ENCODE assay signal across 19 cellular contexts in the genomic region with DNA sequence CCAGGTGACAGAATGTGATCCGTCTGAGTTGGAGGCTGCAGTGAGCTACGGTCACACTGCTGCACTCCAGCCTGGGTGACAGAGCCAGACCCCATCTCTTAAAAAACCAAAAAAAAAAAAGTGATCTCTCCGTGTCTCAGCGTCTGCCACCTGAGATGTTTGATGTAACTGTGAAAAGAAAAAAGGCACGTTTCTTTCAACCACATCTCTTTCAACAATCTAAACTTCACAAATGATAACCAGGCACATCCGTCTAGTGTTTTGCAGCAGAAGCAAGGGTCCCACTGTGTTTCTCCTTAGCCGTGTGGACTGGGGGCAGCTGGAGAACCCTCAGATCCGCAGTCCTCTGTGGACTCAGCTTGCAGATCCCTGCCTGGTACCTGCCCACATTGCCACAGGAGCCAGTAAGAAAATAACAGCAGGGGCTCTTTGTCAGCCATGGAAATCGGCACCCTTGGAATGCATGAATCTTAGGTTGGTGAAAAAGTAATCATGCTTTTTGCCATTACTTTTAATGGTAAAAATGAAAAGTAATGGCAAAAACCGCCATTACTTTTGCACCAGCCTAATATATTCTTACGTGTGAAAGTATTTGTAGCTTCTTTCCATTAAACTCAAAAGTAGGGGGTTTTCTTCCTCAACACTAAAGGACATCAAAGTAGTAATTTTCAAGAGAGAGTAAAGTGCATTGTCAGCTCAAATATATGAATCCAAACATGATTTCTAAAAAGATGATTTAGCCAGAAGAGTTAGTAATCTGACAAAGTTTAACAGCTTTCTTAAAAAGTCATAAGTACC.
"Had no signal": no experiment of that assay in that cellular context is flagged by ENCODE, and none has a peak within 500 bp of the region (broad histone marks: within the 10 kb centered on the region; RNA-seq: fewer than 3 reads in every experiment).

No MANE protein-coding gene starts in this region.

- ATAC-seq: activated T-helper 17 cell treated with anti-CD3 and anti-CD28 coated beads, Interleukin-2, amount 50 U/mL, for 72 hours; gastroesophageal sphincter; heart left ventricle; natural killer cell treated with Interleukin-12 subunit alpha and Interleukin-12 subunit beta and Interleukin-15 and Interleukin-18, amount 100 ng/mL, for 72 hours; stimulated activated naive B cell treated with anti-CD40 and anti-IgM and Interleukin-4, amounts not matched to agents 10 μg/mL and 1 μg/mL and 100 μg/mL, for 72 hours had no signal

- H3K9me3 ChIP-seq: esophagus muscularis mucosa, gastroesophageal sphincter, heart left ventricle, sigmoid colon, tibial artery had no signal

- H3K4me3 ChIP-seq: esophagus muscularis mucosa, gastroesophageal sphincter, heart left ventricle, sigmoid colon, tibial artery had no signal

- H3K4me1 Mint-ChIP-seq: activated naive CD8-positive, alpha-beta T cell treated with anti-CD3 and anti-CD28 coated beads, Interleukin-2, amount 10 ng/mL, durations not matched to agents 7 days and 5 days; immature natural killer cell had no signal

- H3K27me3 ChIP-seq: esophagus muscularis mucosa, gastroesophageal sphincter, heart left ventricle, sigmoid colon, tibial artery had no signal

- FAIRE-seq: colon, urothelium cell line had no signal

- H3K27me3 Mint-ChIP-seq: activated CD4-positive, alpha-beta memory T cell treated with anti-CD3 and anti-CD28 coated beads for 36 hours; activated naive CD8-positive, alpha-beta T cell treated with anti-CD3 and anti-CD28 coated beads, Interleukin-2, amount 10 ng/mL, durations not matched to agents 7 days and 5 days; activated T-helper 17 cell treated with anti-CD3 and anti-CD28 coated beads, Interleukin-2, amount 50 U/mL, for 72 hours; brain; natural killer cell treated with Interleukin-12 subunit alpha and Interleukin-12 subunit beta and Interleukin-15 and Interleukin-18, amount 100 ng/mL, for 72 hours; stimulated activated naive B cell treated with anti-CD40 and anti-IgM and Interleukin-4, amounts not matched to agents 10 μg/mL and 1 μg/mL and 100 μg/mL, for 72 hours had no signal

- H3K4me3 Mint-ChIP-seq: activated CD4-positive, alpha-beta memory T cell treated with anti-CD3 and anti-CD28 coated beads for 36 hours; activated naive CD8-positive, alpha-beta T cell treated with anti-CD3 and anti-CD28 coated beads, Interleukin-2, amount 10 ng/mL, durations not matched to agents 7 days and 5 days; activated T-helper 17 cell treated with anti-CD3 and anti-CD28 coated beads, Interleukin-2, amount 50 U/mL, for 72 hours; immature natural killer cell; natural killer cell treated with Interleukin-12 subunit alpha and Interleukin-12 subunit beta and Interleukin-15 and Interleukin-18, amount 100 ng/mL, for 72 hours; stimulated activated naive B cell treated with anti-CD40 and anti-IgM and Interleukin-4, amounts not matched to agents 10 μg/mL and 1 μg/mL and 100 μg/mL, for 72 hours had no signal

- H3K9me3 Mint-ChIP-seq: activated CD4-positive, alpha-beta memory T cell treated with anti-CD3 and anti-CD28 coated beads for 36 hours; activated naive CD8-positive, alpha-beta T cell treated with anti-CD3 and anti-CD28 coated beads, Interleukin-2, amount 10 ng/mL, durations not matched to agents 7 days and 5 days; activated T-helper 17 cell treated with anti-CD3 and anti-CD28 coated beads, Interleukin-2, amount 50 U/mL, for 72 hours; immature natural killer cell; natural killer cell treated with Interleukin-12 subunit alpha and Interleukin-12 subunit beta and Interleukin-15 and Interleukin-18, amount 100 ng/mL, for 72 hours; stimulated activated naive B cell treated with anti-CD40 and anti-IgM and Interleukin-4, amounts not matched to agents 10 μg/mL and 1 μg/mL and 100 μg/mL, for 72 hours had no signal

- H3K36me3 ChIP-seq: esophagus muscularis mucosa, gastroesophageal sphincter, heart left ventricle, sigmoid colon, tibial artery, WERI-Rb-1 had no signal

- H3K27ac Mint-ChIP-seq: activated CD4-positive, alpha-beta memory T cell treated with anti-CD3 and anti-CD28 coated beads for 36 hours; activated naive CD8-positive, alpha-beta T cell treated with anti-CD3 and anti-CD28 coated beads, Interleukin-2, amount 10 ng/mL, durations not matched to agents 7 days and 5 days; activated T-helper 17 cell treated with anti-CD3 and anti-CD28 coated beads, Interleukin-2, amount 50 U/mL, for 72 hours; stimulated activated naive B cell treated with anti-CD40 and anti-IgM and Interleukin-4, amounts not matched to agents 10 μg/mL and 1 μg/mL and 100 μg/mL, for 72 hours had no signal

- H3K27ac ChIP-seq: gastroesophageal sphincter, heart left ventricle, sigmoid colon, tibial artery, WERI-Rb-1 had no signal

- H3K36me3 Mint-ChIP-seq: activated CD4-positive, alpha-beta memory T cell treated with anti-CD3 and anti-CD28 coated beads for 36 hours; activated naive CD8-positive, alpha-beta T cell treated with anti-CD3 and anti-CD28 coated beads, Interleukin-2, amount 10 ng/mL, durations not matched to agents 7 days and 5 days; brain; immature natural killer cell; natural killer cell treated with Interleukin-12 subunit alpha and Interleukin-12 subunit beta and Interleukin-15 and Interleukin-18, amount 100 ng/mL, for 72 hours had no signal

- DNase-seq: activated CD4-positive, alpha-beta memory T cell treated with anti-CD3 and anti-CD28 coated beads for 36 hours; activated naive CD4-positive, alpha-beta T cell; activated naive CD8-positive, alpha-beta T cell treated with anti-CD3 and anti-CD28 coated beads, Interleukin-2, amount 10 ng/mL, durations not matched to agents 7 days and 5 days; central memory CD4-positive, alpha-beta T cell; heart left ventricle; immature natural killer cell; mesenchymal stem cell; sigmoid colon; stimulated activated CD4-positive, alpha-beta T cell treated with anti-CD3 and anti-CD28 coated beads, Interleukin-4, amount 100 ng/mL, for 4 hours; stimulated activated naive B cell treated with anti-CD40 and anti-IgM and Interleukin-4, amounts not matched to agents 10 μg/mL and 1 μg/mL and 100 μg/mL, for 72 hours; tibial artery; WERI-Rb-1 had no signal
